ENCODE assay signal across 27 cellular contexts in the genomic region with DNA sequence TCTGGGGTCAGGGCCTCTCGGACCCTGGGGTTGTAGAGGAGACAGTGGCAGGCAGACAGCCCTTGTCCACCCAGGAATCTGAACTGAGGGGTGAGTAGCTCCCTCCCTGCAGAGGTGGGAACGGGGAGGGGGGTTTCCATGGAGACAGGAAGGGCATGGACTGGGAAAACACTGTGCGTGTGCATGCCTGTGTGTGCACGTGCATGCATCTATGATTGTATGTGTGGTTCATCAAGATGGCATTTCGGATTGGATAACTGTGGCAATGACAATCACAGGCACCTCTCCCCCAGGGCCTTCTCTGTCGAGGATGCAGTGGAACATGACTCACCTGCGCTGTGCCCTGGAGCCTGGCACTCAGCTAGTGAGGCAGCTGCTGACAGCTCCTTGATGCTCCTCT. TPM values are rescaled to one million over a fixed set of nuclear protein-coding genes. Genes with fewer than 3 reads are reported as not detected.
A peak's percentile ranks its signal among the peaks of the same experiment; 100 is the strongest.
DNase-seq lines count a peak whose midpoint lies in the region; ATAC-seq and TF ChIP-seq lines count a peak whose summit lies in the region.
"Had no signal": no experiment of that assay in that cellular context is flagged by ENCODE, and none has a peak within 500 bp of the region (broad histone marks: within the 10 kb centered on the region; RNA-seq: fewer than 3 reads in every experiment).

No MANE protein-coding gene starts in this region.

- TF ChIP-seq CTCF in CD14-positive monocyte (IDR thresholded peaks at IDR 0.05) (no peak), IMR-90 (conservative IDR thresholded peaks at IDR 0.05; ENCODE audit: low read depth, low read length) (no peak), coronary artery (IDR thresholded peaks at IDR 0.05) (no peak), neural progenitor cell (IDR thresholded peaks at IDR 0.05) (no peak), A673 (conservative IDR thresholded peaks at IDR 0.05; ENCODE audit: low read depth, low read length) (no peak), prostate gland (IDR thresholded peaks at IDR 0.05) (no peak)

- no peak for TF ChIP-seq RAD21 in IMR-90 (IDR thresholded peaks at IDR 0.05; ENCODE audit: low read length)

- H3K27me3 Mint-ChIP-seq in CD14-positive monocyte (ENCODE audit: low read depth in 3 of 3) (peaks cover 0 to 1% (median 0%) of the 10 kb centered on the region in 3 donors), neural progenitor cell (ENCODE audit: insufficient read depth, low read depth) (peaks cover 6% of the 10 kb centered on the region)

- H3K9ac ChIP-seq in IMR-90 (ENCODE audit: low read depth, low read length) (no peak overlapping the region), neural progenitor cell (no peak overlapping the region)

- peaks cover 46% of the 10 kb centered on the region for H3K4me1 Mint-ChIP-seq in CD14-positive monocyte
- H3K4me1 Mint-ChIP-seq in neural progenitor cell: peaks cover 15% of the 10 kb centered on the region
- H3K4me1 Mint-ChIP-seq: H9 had no signal

- H3K27me3 ChIP-seq in IMR-90 (ENCODE audit: control insufficient read depth, insufficient read depth, low read length) (no peaks in the 10 kb centered on the region), neural progenitor cell (no peaks in the 10 kb centered on the region), A673 (replicated peaks; ENCODE audit: insufficient read depth, low read depth, low read length, poor library complexity) (peaks cover 7% of the 10 kb centered on the region), prostate gland (replicated peaks; ENCODE audit: insufficient read depth) (peaks cover 2% of the 10 kb centered on the region)
- H3K27me3 ChIP-seq: pancreas, testis had no signal

- no peak overlapping the region for H3K14ac ChIP-seq in IMR-90 (replicated peaks; ENCODE audit: low read depth, low read length)

- H3K36me3 Mint-ChIP-seq in CD14-positive monocyte (peaks cover 5 to 18% of the 10 kb centered on the region in 2 donors), neural progenitor cell (no peaks in the 10 kb centered on the region)
- H3K36me3 Mint-ChIP-seq: stimulated activated effector memory CD8-positive, alpha-beta T cell treated with anti-CD3 and anti-CD28 coated beads, Interleukin-12 subunit alpha, Interleukin-12 subunit beta, amount 100 ng/mL, for 72 hours had no signal

- no peak overlapping the region for H2BK15ac ChIP-seq in IMR-90 (ENCODE audit: low read depth, low read length)

- H2AK9ac ChIP-seq in IMR-90 (replicated peaks; ENCODE audit: low read depth, low read length, poor library complexity): no peak overlapping the region

- 0% methylated on average over 1 of the region's 7 CpGs; no CpG with 5 or more reads in 1 of the 2 experiments for WGBS in IMR-90 (ENCODE audit: extremely low coverage in 2 of 2, insufficient read length in 1 of 2), 2 experiments
- 39% methylated on average over 7 of the region's 7 CpGs for WGBS in prostate gland

- H4K91ac ChIP-seq in IMR-90 (ENCODE audit: insufficient read depth, low read depth, low read length): no peak overlapping the region

- no peak overlapping the region for H2BK120ac ChIP-seq in IMR-90 (ENCODE audit: low read depth, low read length)

- no peaks in the 10 kb centered on the region for H3K36me3 ChIP-seq in IMR-90 (ENCODE audit: control insufficient read depth, insufficient read depth, low read length)
- no peaks in the 10 kb centered on the region for H3K36me3 ChIP-seq in neural progenitor cell
- H3K36me3 ChIP-seq in A673 (ENCODE audit: insufficient read depth, low read length, poor library complexity, severe bottlenecking): no peaks in the 10 kb centered on the region
- H3K36me3 ChIP-seq in prostate gland: no peaks in the 10 kb centered on the region
- H3K36me3 ChIP-seq: gastroesophageal sphincter, pancreas had no signal

- H3K23ac ChIP-seq in IMR-90 (ENCODE audit: low read depth, low read length): no peak overlapping the region

- dilution Hi-C loops in IMR-90 (cut with HindIII; ENCODE audit: low sequenced_read_pairs, unreplicated experiment): no loop called here

- H2BK5ac ChIP-seq in IMR-90 (ENCODE audit: low read depth, low read length, poor library complexity, severe bottlenecking): no peak overlapping the region

- H3K4me2 ChIP-seq in IMR-90 (ENCODE audit: low read depth, low read length) (no peak overlapping the region), neural progenitor cell (no peak overlapping the region)

- DNase-seq in CD14-positive monocyte (ENCODE audit: low spot score): peak; percentile 20
- no peak for DNase-seq in IMR-90
- DNase-seq in coronary artery (ENCODE audit: low spot score): peak; percentile 57
- no peak for DNase-seq in neural progenitor cell (ENCODE audit: low spot score)
- no peak for DNase-seq in activated CD4-positive, alpha-beta T cell treated with anti-CD3 and anti-CD28 coated beads, Interleukin-2, amount 50 U/mL, for 48 hours
- no peak for DNase-seq in A673 (ENCODE audit: low spot score)
- no peak for DNase-seq in prostate gland (ENCODE audit: low spot score)
- DNase-seq: activated CD4-positive, CD25-positive, alpha-beta regulatory T cell treated with anti-CD3 and anti-CD28 coated beads, Interleukin-2, amount 50 U/mL, for 72 hours; activated naive CD4-positive, alpha-beta T cell treated with Interleukin-2 at 50 U/mL for 16 hours; activated T-cell treated with anti-CD3 and anti-CD28 coated beads, Interleukin-2, amount 50 U/mL, for 4 hours; amygdala; DMS79; H9; mesendoderm; naive B cell; NCI-H1105; pancreas; testis had no signal

- POLR2A ChIA-PET in IMR-90 (lab: Charles Lee; ENCODE audit: unreplicated experiment) (no interaction called here), A673 (lab: Charles Lee; ENCODE audit: low non-redundant PET) (no interaction called here)

- no peak overlapping the region for H4K5ac ChIP-seq in IMR-90 (ENCODE audit: low read depth, low read length)

- no peaks in the 10 kb centered on the region for H3K79me1 ChIP-seq in IMR-90 (ENCODE audit: low read depth in 1 of 2, low read length in 2 of 2)

- no peak overlapping the region for H3K56ac ChIP-seq in IMR-90 (ENCODE audit: extremely low read depth, insufficient read depth, low read length)

- no peak overlapping the region for H4K8ac ChIP-seq in IMR-90 (ENCODE audit: low read depth in 2 of 2, low read length in 2 of 2)

- intact Hi-C loops in CD14-positive monocyte (cut with micrococcal nuclease) (no loop called here), IMR-90 (cut with micrococcal nuclease) (no loop called here), A673 (cut with micrococcal nuclease; ENCODE audit: unreplicated experiment) (no loop called here), prostate gland (cut with DNase I) (no loop called here)

- CTCF ChIA-PET in IMR-90 (lab: Yijun Ruan, JAX): no interaction called here
- CTCF ChIA-PET in A673 (lab: Charles Lee): no interaction called here

- H3K9me1 ChIP-seq in IMR-90 (ENCODE audit: insufficient read depth, low read length): no peaks in the 10 kb centered on the region

- H3K27ac ChIP-seq in IMR-90 (ENCODE audit: insufficient read depth, low read length) (no peak overlapping the region), coronary artery (no peak overlapping the region), neural progenitor cell (no peak overlapping the region), A673 (ENCODE audit: low read depth, low read length, poor library complexity, severe bottlenecking) (no peak overlapping the region), prostate gland (no peak overlapping the region)
- H3K27ac ChIP-seq: gastroesophageal sphincter, pancreas, SK-N-MC, testis had no signal

- no peak overlapping the region for H2AK5ac ChIP-seq in IMR-90 (ENCODE audit: low read depth, low read length)

- no peaks in the 10 kb centered on the region for H3K79me2 ChIP-seq in neural progenitor cell (ENCODE audit: low read depth)

- peaks cover 17% of the 10 kb centered on the region for H3K9me3 ChIP-seq in IMR-90 (ENCODE audit: control insufficient read depth, insufficient read depth, low read length)
- no peaks in the 10 kb centered on the region for H3K9me3 ChIP-seq in neural progenitor cell (ENCODE audit: low read depth)
- no peaks in the 10 kb centered on the region for H3K9me3 ChIP-seq in A673 (ENCODE audit: low read depth, low read length, poor library complexity, severe bottlenecking)
- no peaks in the 10 kb centered on the region for H3K9me3 ChIP-seq in prostate gland
- H3K9me3 ChIP-seq: gastroesophageal sphincter, pancreas, testis had no signal

- H4K20me1 ChIP-seq in IMR-90 (ENCODE audit: insufficient read depth, low read length): no peaks in the 10 kb centered on the region
- H4K20me1 ChIP-seq in neural progenitor cell (ENCODE audit: low read depth): no peaks in the 10 kb centered on the region

- BruUV-seq in IMR-90 (replicated peaks; lab: Mats Ljungman, UMichigan): no TSS peak
- BruUV-seq in A673 (replicated peaks; lab: Mats Ljungman, UMichigan): no TSS peak

- no peaks in the 10 kb centered on the region for H3K4me1 ChIP-seq in IMR-90 (ENCODE audit: control insufficient read depth, insufficient read depth, low read length)
- no peaks in the 10 kb centered on the region for H3K4me1 ChIP-seq in neural progenitor cell
- no peaks in the 10 kb centered on the region for H3K4me1 ChIP-seq in A673 (ENCODE audit: insufficient read depth, low read length, poor library complexity, severe bottlenecking)
- no peaks in the 10 kb centered on the region for H3K4me1 ChIP-seq in prostate gland (replicated peaks)
- H3K4me1 ChIP-seq: gastroesophageal sphincter, pancreas, testis had no signal

- no peak for ATAC-seq in IMR-90 (ENCODE audit: low read depth)
- ATAC-seq in GM21423 (IDR thresholded peaks at IDR 0.05; ENCODE audit: unreplicated experiment): no peak
- ATAC-seq: activated T-cell treated with anti-CD3 and anti-CD28 coated beads, Interleukin-2, amount 50 U/mL, for 4 hours; gastroesophageal sphincter; Panc1; pancreas; stimulated activated effector memory CD8-positive, alpha-beta T cell treated with anti-CD3 and anti-CD28 coated beads, Interleukin-12 subunit alpha, Interleukin-12 subunit beta, amount 100 ng/mL, for 72 hours had no signal

- H3K9me3 Mint-ChIP-seq in CD14-positive monocyte (peaks cover 0 to 3% (median 0%) of the 10 kb centered on the region in 7 donors), neural progenitor cell (no peaks in the 10 kb centered on the region)
- H3K9me3 Mint-ChIP-seq: activated T-cell treated with anti-CD3 and anti-CD28 coated beads, Interleukin-2, amount 50 U/mL, for 4 hours; stimulated activated effector memory CD8-positive, alpha-beta T cell treated with anti-CD3 and anti-CD28 coated beads, Interleukin-12 subunit alpha, Interleukin-12 subunit beta, amount 100 ng/mL, for 72 hours had no signal

- no peak overlapping the region for H2BK20ac ChIP-seq in IMR-90 (ENCODE audit: low read depth, low read length)

- H3K18ac ChIP-seq in IMR-90 (ENCODE audit: low read depth, low read length): no peak overlapping the region

- H3K4me3 ChIP-seq in IMR-90 (ENCODE audit: insufficient read depth, low read depth, low read length): no peak overlapping the region
- H3K4me3 ChIP-seq in coronary artery: no peak overlapping the region
- H3K4me3 ChIP-seq in neural progenitor cell: no peak overlapping the region
- no peak overlapping the region for H3K4me3 ChIP-seq in A673 (ENCODE audit: low read depth, low read length, poor library complexity, severe bottlenecking)
- no peak overlapping the region for H3K4me3 ChIP-seq in prostate gland
- H3K4me3 ChIP-seq: gastroesophageal sphincter, pancreas, SK-N-MC, testis had no signal

- peak overlapping the region in 1 of 2 donors; percentile 39 for H3K4me3 Mint-ChIP-seq in CD14-positive monocyte
- H3K4me3 Mint-ChIP-seq in neural progenitor cell: peak overlapping the region; percentile 30
- H3K4me3 Mint-ChIP-seq: activated T-cell treated with anti-CD3 and anti-CD28 coated beads, Interleukin-2, amount 50 U/mL, for 4 hours; H9; stimulated activated effector memory CD8-positive, alpha-beta T cell treated with anti-CD3 and anti-CD28 coated beads, Interleukin-12 subunit alpha, Interleukin-12 subunit beta, amount 100 ng/mL, for 72 hours had no signal

- TF ChIP-seq POLR2A in IMR-90 (IDR thresholded peaks at IDR 0.05; ENCODE audit: low read depth, low read length) (no peak), prostate gland (IDR thresholded peaks at IDR 0.05) (no peak)

- no peaks in the 10 kb centered on the region for H3F3A ChIP-seq in neural progenitor cell (ENCODE audit: low read depth)

- H3K27ac Mint-ChIP-seq in CD14-positive monocyte: peak overlapping the region in 1 of 7 donors; percentile 36
- peak overlapping the region; percentile 57 for H3K27ac Mint-ChIP-seq in neural progenitor cell
- H3K27ac Mint-ChIP-seq: stimulated activated effector memory CD8-positive, alpha-beta T cell treated with anti-CD3 and anti-CD28 coated beads, Interleukin-12 subunit alpha, Interleukin-12 subunit beta, amount 100 ng/mL, for 72 hours had no signal

- H3K4ac ChIP-seq in IMR-90 (ENCODE audit: low read depth, low read length): no peak overlapping the region

- in situ Hi-C loops in IMR-90 (cut with MboI; ENCODE audit: low sequenced_read_pairs): no loop called here

- H2AFZ ChIP-seq in IMR-90 (replicated peaks; ENCODE audit: low read length, poor library complexity) (peak overlapping the region; percentile 6), neural progenitor cell (replicated peaks) (no peak overlapping the region)

RNA-seq across cellular contexts. Expression of a gene that starts 6.1 kb away (rescaled TPM):
- polyA plus RNA-seq in CD14-positive monocyte (100 to 1,000 TPM in 1 of 2 donors, 10 to 100 TPM in 1; 93.1 to 141 TPM), IMR-90 (2012; rRNA removed) (not detected in 2 replicates)
- total RNA-seq in IMR-90 (2012; rRNA removed) (not detected in 2 replicates), neural progenitor cell (ENCODE audit: low replicate concordance) (not detected in 2 replicates), A673 (2021) (not detected in 2 replicates), prostate gland (1 to 10 TPM in 1 of 2 donors, not detected in 1; 1.5 TPM)
- polyA plus RNA-seq in IMR-90 (2012; cell fraction: cytosol; rRNA removed): not detected in 2 replicates
- polyA plus RNA-seq in IMR-90 (2012; cell fraction: nucleus; rRNA removed; ENCODE audit: low replicate concordance): not detected in 2 replicates
- total RNA-seq: activated T-cell treated with anti-CD3 and anti-CD28 coated beads, Interleukin-2, amount 50 U/mL, for 4 hours; dermis microvascular lymphatic vessel endothelial cell; H9; LHCN-M2 had no signal

RNA-seq across cellular contexts. Expression of a gene that starts 15.3 kb away (rescaled TPM):
- polyA plus RNA-seq in CD14-positive monocyte (100 to 1,000 TPM in 1 of 2 donors, 10 to 100 TPM in 1; 84.7 to 148 TPM), IMR-90 (2012; rRNA removed) (not detected in 2 replicates)
- total RNA-seq in IMR-90 (2012; rRNA removed) (not detected in 2 replicates), neural progenitor cell (ENCODE audit: low replicate concordance) (not detected in 2 replicates), A673 (2021) (not detected in 2 replicates), prostate gland (not detected)
- polyA plus RNA-seq in IMR-90 (2012; cell fraction: cytosol; rRNA removed): not detected in 2 replicates
- polyA plus RNA-seq in IMR-90 (2012; cell fraction: nucleus; rRNA removed; ENCODE audit: low replicate concordance): not detected in 2 replicates
- total RNA-seq: activated T-cell treated with anti-CD3 and anti-CD28 coated beads, Interleukin-2, amount 50 U/mL, for 4 hours; cardiac septum; dermis microvascular lymphatic vessel endothelial cell; gastroesophageal sphincter; H9; LHCN-M2; pancreas; testis had no signal
- polyA plus RNA-seq: esophagus, pancreas had no signal

RNA-seq across cellular contexts. Expression of a gene that starts 20.8 kb away (rescaled TPM):
- polyA plus RNA-seq in CD14-positive monocyte (100 to 1,000 TPM in 1 of 2 donors, 10 to 100 TPM in 1; 88.0 to 102 TPM), IMR-90 (2012; rRNA removed) (not detected in 2 replicates)
- total RNA-seq in IMR-90 (2012; rRNA removed) (not detected in 2 replicates), neural progenitor cell (ENCODE audit: low replicate concordance) (not detected in 2 replicates), A673 (2021) (not detected in 2 replicates), prostate gland (under 1 TPM; 0.64 to 0.80 TPM)
- polyA plus RNA-seq in IMR-90 (2012; cell fraction: cytosol; rRNA removed): not detected in 2 replicates
- polyA plus RNA-seq in IMR-90 (2012; cell fraction: nucleus; rRNA removed; ENCODE audit: low replicate concordance): not detected in 2 replicates
- total RNA-seq: activated T-cell treated with anti-CD3 and anti-CD28 coated beads, Interleukin-2, amount 50 U/mL, for 4 hours; cardiac septum; dermis microvascular lymphatic vessel endothelial cell; H9; LHCN-M2 had no signal

RNA-seq across cellular contexts. Expression of a gene that starts 40.0 kb away (rescaled TPM):
- polyA plus RNA-seq in CD14-positive monocyte (under 1 TPM; 0.41 to 0.50 TPM), IMR-90 (2012; rRNA removed) (not detected in 2 replicates)
- total RNA-seq in IMR-90 (2012; rRNA removed) (not detected in 2 replicates), neural progenitor cell (ENCODE audit: low replicate concordance) (not detected in 2 replicates), A673 (2021) (not detected in 2 replicates), prostate gland (not detected)
- polyA plus RNA-seq in IMR-90 (2012; cell fraction: cytosol; rRNA removed): not detected in 2 replicates
- not detected in 2 replicates for polyA plus RNA-seq in IMR-90 (2012; cell fraction: nucleus; rRNA removed; ENCODE audit: low replicate concordance)
- total RNA-seq: activated T-cell treated with anti-CD3 and anti-CD28 coated beads, Interleukin-2, amount 50 U/mL, for 4 hours; cardiac septum; dermis microvascular lymphatic vessel endothelial cell; gastroesophageal sphincter; H9; LHCN-M2; pancreas; testis had no signal
- polyA plus RNA-seq: esophagus, pancreas had no signal

Comparison
In these comparisons a context has a peak if more than half of its experiments do, and no peak if none do; other contexts are left out.
1. DNase-seq: peak in CD14-positive monocyte (single experiment) and coronary artery (single experiment); none in IMR-90 (single experiment), neural progenitor cell (single experiment), activated CD4-positive, alpha-beta T cell treated with anti-CD3 and anti-CD28 coated beads, Interleukin-2, amount 50 U/mL, for 48 hours (0 of 2), A673 (single experiment) and prostate gland (single experiment).